In the genomic region with DNA sequence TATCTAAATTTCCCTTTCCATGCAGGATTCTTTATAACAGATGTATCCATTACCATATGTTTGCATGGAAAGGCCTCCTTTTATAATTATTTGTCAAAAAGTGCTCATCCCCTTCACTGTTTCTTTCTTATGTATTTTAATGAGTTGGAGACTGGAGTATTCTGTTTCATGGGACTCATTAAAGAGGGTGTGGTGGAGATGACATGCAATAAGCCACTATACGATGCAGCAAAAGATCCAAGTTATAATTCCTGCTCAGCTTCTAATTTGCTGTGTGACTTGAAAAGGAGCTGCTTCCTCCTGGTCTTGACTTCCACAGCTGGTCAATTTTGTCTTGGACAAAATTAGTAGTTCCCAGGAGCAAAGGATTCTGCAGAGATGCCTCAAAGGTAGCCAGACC, we compare ENCODE assay signal across 7 cellular contexts. TPM values are rescaled to one million over a fixed set of nuclear protein-coding genes. Genes with fewer than 3 reads are reported as not detected.
"Had no signal": no experiment of that assay in that cellular context is flagged by ENCODE, and none has a peak within 500 bp of the region (broad histone marks: within the 10 kb centered on the region; RNA-seq: fewer than 3 reads in every experiment).

No MANE protein-coding gene starts in this region.

- H3K27ac ChIP-seq: GM23248 had no signal

- DNase-seq: GM23248, GOT3, H9, HCEC 1CT, KBM-7 had no signal

- FAIRE-seq: HTR-8/SVneo had no signal

- H3K4me3 ChIP-seq: GM23248 had no signal

- H2AFZ ChIP-seq: GM23248 had no signal

RNA-seq across cellular contexts. Expression of a gene that starts 13.9 kb away (rescaled TPM):
- total RNA-seq: HT-29 had no signal
